ENCODE assay signal across 8 cellular contexts in the genomic region with DNA sequence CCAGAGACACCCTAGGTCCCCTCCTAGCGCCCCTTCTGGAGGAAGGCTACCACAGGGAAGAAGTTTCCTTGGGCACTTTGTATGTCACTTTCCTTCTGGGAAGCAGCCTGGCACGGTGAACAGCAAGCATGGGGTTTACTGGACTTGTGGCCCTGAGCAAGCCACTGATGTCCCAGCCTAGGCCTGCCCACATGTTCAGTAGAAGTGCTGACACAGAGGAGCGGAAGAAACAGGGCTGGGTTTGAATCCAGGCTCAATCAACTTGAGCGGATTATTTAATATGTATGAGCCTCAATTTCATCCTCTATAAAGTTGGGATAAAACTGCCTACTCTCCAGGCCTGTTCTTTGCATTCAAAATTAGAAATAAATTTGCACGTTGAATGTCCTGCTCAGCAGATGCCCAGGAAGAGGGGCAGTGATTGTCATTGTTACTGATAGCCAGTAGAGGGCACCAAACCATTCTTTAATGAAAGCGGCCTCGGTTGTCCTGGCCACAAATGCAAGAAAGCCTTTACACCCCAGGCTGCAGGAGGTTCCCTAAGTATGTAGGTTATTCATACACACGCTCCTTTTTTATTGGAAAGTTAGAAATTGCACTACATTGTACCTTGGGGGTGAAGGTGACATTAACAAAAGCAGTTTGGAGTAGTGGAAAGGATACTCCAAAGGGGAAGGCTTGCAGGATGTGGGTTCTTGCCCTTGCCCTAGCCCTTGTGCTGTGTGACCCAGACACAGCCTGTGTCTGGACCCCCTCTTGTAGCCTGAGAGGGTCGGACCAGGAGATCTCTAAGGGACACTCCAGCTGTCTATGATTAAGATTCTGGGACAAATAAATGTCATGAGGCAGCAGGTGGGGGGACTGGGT. TPM values are rescaled to one million over a fixed set of nuclear protein-coding genes. Genes with fewer than 3 reads are reported as not detected.
DNase-seq lines count a peak whose midpoint lies in the region; ATAC-seq and TF ChIP-seq lines count a peak whose summit lies in the region.

No MANE protein-coding gene starts in this region.

- H3K36me3 Mint-ChIP-seq in endodermal cell (ENCODE audit: low read depth), result no peaks in the 10 kb centered on the region

- H3K4me1 ChIP-seq in endodermal cell (ENCODE audit: control insufficient read depth, insufficient read depth, low read length) (no peaks in the 10 kb centered on the region), mesendoderm (ENCODE audit: control insufficient read depth, low read depth, low read length) (peaks cover 4% of the 10 kb centered on the region), thoracic aorta (ENCODE audit: control insufficient read depth in 1 of 2, low read depth in 2 of 2) (no peaks in the 10 kb centered on the region)

- no peak overlapping the region for H3K18ac ChIP-seq in mesendoderm (ENCODE audit: low read length)

- H3K4ac ChIP-seq in mesendoderm (ENCODE audit: low read depth, low read length), result no peak overlapping the region

- H3K79me1 ChIP-seq in mesendoderm (ENCODE audit: low read length), result no peaks in the 10 kb centered on the region

- TF ChIP-seq CTCF in endodermal cell (conservative IDR thresholded peaks at IDR 0.05), result peak; percentile 92
- peak; percentile 84 for TF ChIP-seq CTCF in thoracic aorta (IDR thresholded peaks at IDR 0.05)

- peak; percentile 74 for ATAC-seq in HG03432 (IDR thresholded peaks at IDR 0.05; ENCODE audit: unreplicated experiment)
- no peak for ATAC-seq in thoracic aorta (ENCODE audit: insufficient number of reproducible peaks, low FRiP score, low read depth)

- no peaks in the 10 kb centered on the region for H3K9me3 ChIP-seq in endodermal cell (ENCODE audit: control insufficient read depth, low read length)
- H3K9me3 ChIP-seq in thoracic aorta, result no peaks in the 10 kb centered on the region

- H3K79me2 ChIP-seq in mesendoderm (ENCODE audit: control insufficient read depth, insufficient read depth, low read length), result no peaks in the 10 kb centered on the region

- no peak overlapping the region for H3K4me2 ChIP-seq in mesendoderm (ENCODE audit: low read length)

- H2BK15ac ChIP-seq in mesendoderm (replicated peaks; ENCODE audit: low read depth), result no peak overlapping the region

- H3K4me1 Mint-ChIP-seq in endodermal cell, result peaks cover 13% of the 10 kb centered on the region

- H3K4me3 ChIP-seq in endodermal cell (ENCODE audit: low read length) (peak overlapping the region; percentile 10), mesendoderm (ENCODE audit: low read length) (no peak overlapping the region), thoracic aorta (no peak overlapping the region)

- H3K27me3 ChIP-seq in endodermal cell (ENCODE audit: control insufficient read depth, insufficient read depth, low read length, poor library complexity, severe bottlenecking), result peaks cover 7% of the 10 kb centered on the region
- no peaks in the 10 kb centered on the region for H3K27me3 ChIP-seq in mesendoderm (ENCODE audit: insufficient read depth, low read length, poor library complexity)
- H3K27me3 ChIP-seq in thoracic aorta (replicated peaks; ENCODE audit: insufficient read depth), result no peaks in the 10 kb centered on the region

- H3K9me3 Mint-ChIP-seq in endodermal cell, result no peaks in the 10 kb centered on the region

- DNase-seq in activated gamma-delta T cell treated with Interleukin-2 at 50 U/mL for 16 hours (peak; percentile 45), activated gamma-delta T cell (lab: John Stamatoyannopoulos, UW) (no peak), NCI-H524 treated with DMSO at 0.1 percent for 48 hours (lab: John Stamatoyannopoulos, UW) (peak; percentile 21), endodermal cell (peak; percentile 81), mesendoderm (peak; percentile 79), thoracic aorta (ENCODE audit: low spot score) (no peak)
- DNase-seq in activated CD4-positive, alpha-beta T cell treated with anti-CD3 and anti-CD28 coated beads, Interleukin-2, amount 50 U/mL, for 1 hour, result peak; percentile 30

- H3K36me3 ChIP-seq in endodermal cell (ENCODE audit: control insufficient read depth, insufficient read depth, low read length) (no peaks in the 10 kb centered on the region), mesendoderm (ENCODE audit: control insufficient read depth, insufficient read depth, low read length) (no peaks in the 10 kb centered on the region), thoracic aorta (no peaks in the 10 kb centered on the region)

- peak overlapping the region; percentile 2 for H3K4me3 Mint-ChIP-seq in endodermal cell

- H4K5ac ChIP-seq in mesendoderm (ENCODE audit: low read length), result no peak overlapping the region

- H2AK5ac ChIP-seq in mesendoderm (ENCODE audit: low read length), result no peak overlapping the region

- H3K27ac ChIP-seq in endodermal cell (ENCODE audit: low read depth, low read length) (no peak overlapping the region), mesendoderm (ENCODE audit: low read depth, low read length) (no peak overlapping the region), thoracic aorta (no peak overlapping the region)

- H3K56ac ChIP-seq in mesendoderm (ENCODE audit: low read length), result no peak overlapping the region

- no peak overlapping the region for H3K23ac ChIP-seq in mesendoderm (ENCODE audit: low read length)

- H3K27ac Mint-ChIP-seq in endodermal cell, result peak overlapping the region; percentile 72

- H4K8ac ChIP-seq in mesendoderm (ENCODE audit: low read depth, low read length), result no peak overlapping the region

- WGBS in endodermal cell (ENCODE audit: insufficient coverage in 1 of 2, insufficient read length in 1 of 2), 2 experiments, result 21 to 27% methylated on average over 7 to 9 of the region's 9 CpGs
- whole genome bisulfite sequencing in mesendoderm (ENCODE audit: extremely low coverage, insufficient coverage, low lambda C conversion rate), result no CpG with 5 or more reads among the region's 9 CpGs

- H3K9ac ChIP-seq in endodermal cell (ENCODE audit: extremely low read depth, low read length, poor library complexity, severe bottlenecking), result no peak overlapping the region
- no peak overlapping the region for H3K9ac ChIP-seq in mesendoderm (ENCODE audit: low read length)

- no peak overlapping the region for H2BK120ac ChIP-seq in mesendoderm (ENCODE audit: low read depth, low read length)

- H3K27me3 Mint-ChIP-seq in endodermal cell (ENCODE audit: insufficient read depth), result peaks cover 28% of the 10 kb centered on the region

- H2BK5ac ChIP-seq in mesendoderm (ENCODE audit: low read length), result no peak overlapping the region

RNA-seq across cellular contexts. Expression of gene XPA, which starts 13.4 kb away (rescaled TPM):
- total RNA-seq in endodermal cell (1 to 10 TPM; 4.9 to 7.3 TPM), thoracic aorta (10 to 100 TPM; 15.0 to 23.2 TPM)
- 12.4 TPM for polyA plus RNA-seq in endodermal cell (2013, experiment 1 of 2)
- 11.7 TPM for polyA plus RNA-seq in endodermal cell (2013, experiment 2 of 2)
- polyA plus RNA-seq in mesendoderm (2013, experiment 1 of 2), result 8.1 TPM
- polyA plus RNA-seq in mesendoderm (2013, experiment 2 of 2), result 7.9 TPM

Comparison
In these comparisons a context has a peak if more than half of its experiments do, and no peak if none do; other contexts are left out.
1. DNase-seq: peak in activated gamma-delta T cell treated with Interleukin-2 at 50 U/mL for 16 hours (single experiment), NCI-H524 treated with DMSO at 0.1 percent for 48 hours (single experiment), activated CD4-positive, alpha-beta T cell treated with anti-CD3 and anti-CD28 coated beads, Interleukin-2, amount 50 U/mL, for 1 hour (single experiment), endodermal cell (single experiment) and mesendoderm (single experiment); none in activated gamma-delta T cell (single experiment) and thoracic aorta (single experiment).